15 cellular contexts compared by ENCODE assay signal in the genomic region with DNA sequence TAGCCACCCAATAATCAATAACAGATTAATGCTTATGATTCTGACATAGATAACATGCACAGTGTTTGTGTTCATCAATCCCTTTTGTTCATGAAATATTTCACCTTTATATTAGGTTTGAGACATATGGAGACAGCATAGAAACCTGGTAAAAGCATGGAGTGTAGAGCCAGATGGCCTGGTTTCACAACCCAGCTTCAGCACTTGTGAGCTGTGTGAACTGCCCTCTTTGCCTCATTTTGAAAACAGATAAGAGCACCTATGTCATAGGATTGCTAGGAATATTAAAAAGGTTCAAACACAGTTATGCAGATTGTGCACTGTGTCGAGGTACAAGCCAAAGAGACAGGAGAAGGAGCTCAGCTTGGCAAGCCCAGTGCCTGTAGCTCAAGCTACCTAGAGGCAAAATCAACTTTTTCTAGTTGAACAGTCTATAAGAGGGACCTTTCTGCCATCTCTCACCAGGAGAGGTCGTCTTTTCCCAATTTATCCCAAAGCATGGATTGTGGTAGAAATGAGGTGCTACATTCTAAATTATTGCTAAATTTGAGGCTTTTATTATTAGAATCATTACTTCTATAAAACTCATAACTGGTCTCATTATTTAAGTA. TPM values are rescaled to one million over a fixed set of nuclear protein-coding genes. Genes with fewer than 3 reads are reported as not detected.
A peak's percentile ranks its signal among the peaks of the same experiment; 100 is the strongest.
DNase-seq lines count a peak whose midpoint lies in the region; ATAC-seq and TF ChIP-seq lines count a peak whose summit lies in the region.
"Had no signal": no experiment of that assay in that cellular context is flagged by ENCODE, and none has a peak within 500 bp of the region (broad histone marks: within the 10 kb centered on the region; RNA-seq: fewer than 3 reads in every experiment).

No MANE protein-coding gene starts in this region.

- H3K27ac Mint-ChIP-seq in activated naive CD8-positive, alpha-beta T cell treated with anti-CD3 and anti-CD28 coated beads, Interleukin-2, amount 10 ng/mL, durations not matched to agents 7 days and 5 days, result no peak overlapping the region
- no peak overlapping the region for H3K27ac Mint-ChIP-seq in activated naive CD8-positive, alpha-beta T cell treated with anti-CD3 and anti-CD28 coated beads for 36 hours
- no peak overlapping the region for H3K27ac Mint-ChIP-seq in chondrocyte (ENCODE audit: unreplicated experiment)
- H3K27ac Mint-ChIP-seq: dendritic cell treated with granulocyte-macrophage colony-stimulating factor and Interleukin-4, amounts not matched to agents 40 ng/mL and 50 ng/mL, for 4 days; stimulated activated naive CD8-positive, alpha-beta T cell treated with anti-CD3 and anti-CD28 coated beads, Interleukin-15, amount 100 ng/mL, for 72 hours had no signal

- H3K27ac ChIP-seq in aorta (ENCODE audit: low read depth in 1 of 2, low read length in 2 of 2), result no peak overlapping the region
- H3K27ac ChIP-seq: BLaER1, right atrium auricular region had no signal

- H3K4me1 ChIP-seq in aorta (ENCODE audit: control insufficient read depth in 1 of 2, insufficient read depth in 2 of 2, low read length in 2 of 2), result no peaks in the 10 kb centered on the region
- H3K4me1 ChIP-seq: BLaER1 had no signal

- no peak for DNase-seq in activated naive CD8-positive, alpha-beta T cell treated with anti-CD3 and anti-CD28 coated beads, Interleukin-2, amount 10 ng/mL, durations not matched to agents 7 days and 5 days
- DNase-seq in activated naive CD8-positive, alpha-beta T cell treated with anti-CD3 and anti-CD28 coated beads for 36 hours, result no peak
- DNase-seq in NCI-H2171 (lab: John Stamatoyannopoulos, UW), result peak; percentile 35
- no peak for DNase-seq in chondrocyte (ENCODE audit: low spot score)
- no peak for DNase-seq in aorta
- DNase-seq in NCI-H1105 treated with DMSO at 0.1 percent for 48 hours (lab: John Stamatoyannopoulos, UW), result no peak
- DNase-seq: amygdala; GDM1; stimulated activated naive CD8-positive, alpha-beta T cell treated with anti-CD3 and anti-CD28 coated beads, Interleukin-15, amount 100 ng/mL, for 72 hours had no signal

- peaks cover 2% of the 10 kb centered on the region for H3K9me3 ChIP-seq in aorta (ENCODE audit: control insufficient read depth, low read length)
- H3K9me3 ChIP-seq: right atrium auricular region had no signal

- no peaks in the 10 kb centered on the region for H3K36me3 ChIP-seq in aorta (ENCODE audit: control insufficient read depth in 1 of 2, insufficient read depth in 2 of 2, low read length in 1 of 2)
- H3K36me3 ChIP-seq: BLaER1, right atrium auricular region had no signal

- no peaks in the 10 kb centered on the region for H3K9me3 Mint-ChIP-seq in activated naive CD8-positive, alpha-beta T cell treated with anti-CD3 and anti-CD28 coated beads, Interleukin-2, amount 10 ng/mL, durations not matched to agents 7 days and 5 days
- no peaks in the 10 kb centered on the region for H3K9me3 Mint-ChIP-seq in activated naive CD8-positive, alpha-beta T cell treated with anti-CD3 and anti-CD28 coated beads for 36 hours
- H3K9me3 Mint-ChIP-seq in chondrocyte (ENCODE audit: low read depth), result no peaks in the 10 kb centered on the region
- H3K9me3 Mint-ChIP-seq: dendritic cell treated with granulocyte-macrophage colony-stimulating factor and Interleukin-4, amounts not matched to agents 40 ng/mL and 50 ng/mL, for 4 days; stimulated activated naive CD8-positive, alpha-beta T cell treated with anti-CD3 and anti-CD28 coated beads, Interleukin-15, amount 100 ng/mL, for 72 hours had no signal

- no peaks in the 10 kb centered on the region for H3K27me3 ChIP-seq in aorta (ENCODE audit: control insufficient read depth in 1 of 2, insufficient read depth in 2 of 2, low read length in 1 of 2)
- H3K27me3 ChIP-seq: BLaER1, right atrium auricular region had no signal

- H3K27me3 Mint-ChIP-seq in activated naive CD8-positive, alpha-beta T cell treated with anti-CD3 and anti-CD28 coated beads, Interleukin-2, amount 10 ng/mL, durations not matched to agents 7 days and 5 days, result peaks cover 25% of the 10 kb centered on the region
- peaks cover 15% of the 10 kb centered on the region for H3K27me3 Mint-ChIP-seq in activated naive CD8-positive, alpha-beta T cell treated with anti-CD3 and anti-CD28 coated beads for 36 hours
- H3K27me3 Mint-ChIP-seq in chondrocyte (ENCODE audit: low read depth), result peaks cover 22% of the 10 kb centered on the region

- peak; percentile 28 for TF ChIP-seq CTCF in chondrocyte (IDR thresholded peaks at IDR 0.05)

- H3K4me3 Mint-ChIP-seq in activated naive CD8-positive, alpha-beta T cell treated with anti-CD3 and anti-CD28 coated beads, Interleukin-2, amount 10 ng/mL, durations not matched to agents 7 days and 5 days, result no peak overlapping the region
- no peak overlapping the region for H3K4me3 Mint-ChIP-seq in activated naive CD8-positive, alpha-beta T cell treated with anti-CD3 and anti-CD28 coated beads for 36 hours
- no peak overlapping the region for H3K4me3 Mint-ChIP-seq in chondrocyte (ENCODE audit: unreplicated experiment)
- H3K4me3 Mint-ChIP-seq: dendritic cell treated with granulocyte-macrophage colony-stimulating factor and Interleukin-4, amounts not matched to agents 40 ng/mL and 50 ng/mL, for 4 days; stimulated activated naive CD8-positive, alpha-beta T cell treated with anti-CD3 and anti-CD28 coated beads, Interleukin-15, amount 100 ng/mL, for 72 hours had no signal

- POLR2A ChIA-PET in activated naive CD8-positive, alpha-beta T cell treated with anti-CD3 and anti-CD28 coated beads, Interleukin-2, amount 10 ng/mL, durations not matched to agents 7 days and 5 days (lab: Charles Lee), result no interaction called here

- no peaks in the 10 kb centered on the region for H3K36me3 Mint-ChIP-seq in activated naive CD8-positive, alpha-beta T cell treated with anti-CD3 and anti-CD28 coated beads, Interleukin-2, amount 10 ng/mL, durations not matched to agents 7 days and 5 days
- no peaks in the 10 kb centered on the region for H3K36me3 Mint-ChIP-seq in activated naive CD8-positive, alpha-beta T cell treated with anti-CD3 and anti-CD28 coated beads for 36 hours
- peaks cover 2% of the 10 kb centered on the region for H3K36me3 Mint-ChIP-seq in chondrocyte (ENCODE audit: low read depth)

- H3K4me3 ChIP-seq in aorta (ENCODE audit: low read length in 2 of 2), result no peak overlapping the region
- H3K4me3 ChIP-seq: BLaER1, right atrium auricular region had no signal

- intact Hi-C loops in aorta (cut with DNase I), result no loop called here

- H3K4me1 Mint-ChIP-seq in activated naive CD8-positive, alpha-beta T cell treated with anti-CD3 and anti-CD28 coated beads, Interleukin-2, amount 10 ng/mL, durations not matched to agents 7 days and 5 days, result no peaks in the 10 kb centered on the region
- no peaks in the 10 kb centered on the region for H3K4me1 Mint-ChIP-seq in activated naive CD8-positive, alpha-beta T cell treated with anti-CD3 and anti-CD28 coated beads for 36 hours
- H3K4me1 Mint-ChIP-seq in chondrocyte (ENCODE audit: low read depth), result peaks cover 9% of the 10 kb centered on the region

- WGBS in aorta, 2 donors, result 37 to 39% methylated on average over 2 of the region's 2 CpGs

- ATAC-seq in activated naive CD8-positive, alpha-beta T cell treated with anti-CD3 and anti-CD28 coated beads, Interleukin-2, amount 10 ng/mL, durations not matched to agents 7 days and 5 days (ENCODE audit: low read depth), result peak; percentile 22
- ATAC-seq in aorta (ENCODE audit: low FRiP score) (peak; percentile 50), HG03135 (IDR thresholded peaks at IDR 0.05; ENCODE audit: unreplicated experiment) (no peak), GM18502 (IDR thresholded peaks at IDR 0.05; ENCODE audit: poor library complexity, unreplicated experiment) (no peak)
- ATAC-seq: stimulated activated naive CD8-positive, alpha-beta T cell treated with anti-CD3 and anti-CD28 coated beads, Interleukin-15, amount 100 ng/mL, for 72 hours had no signal

RNA-seq across cellular contexts. Expression of gene CHODL, which starts 5.0 kb away (rescaled TPM):
- total RNA-seq in activated naive CD8-positive, alpha-beta T cell treated with anti-CD3 and anti-CD28 coated beads, Interleukin-2, amount 10 ng/mL, durations not matched to agents 7 days and 5 days, result under 1 TPM; 0.28 to 0.31 TPM
- under 1 TPM; 0.08 to 0.21 TPM for total RNA-seq in activated naive CD8-positive, alpha-beta T cell treated with anti-CD3 and anti-CD28 coated beads for 36 hours
- 0.18 to 0.22 TPM in 2 of 3 replicates, not detected in the other for total RNA-seq in chondrocyte
- 1 to 10 TPM; 1.2 to 2.3 TPM for total RNA-seq in aorta
- polyA plus RNA-seq in aorta, result 1 to 10 TPM in 1 of 2 donors, not detected in 1; 2.9 TPM
- total RNA-seq: RPMI7951 had no signal

Comparison
In these comparisons a context has a peak if more than half of its experiments do, and no peak if none do; other contexts are left out.
1. ATAC-seq: peak in activated naive CD8-positive, alpha-beta T cell treated with anti-CD3 and anti-CD28 coated beads, Interleukin-2, amount 10 ng/mL, durations not matched to agents 7 days and 5 days (single experiment) and aorta (single experiment); none in HG03135 (single experiment) and GM18502 (single experiment).